ENCODE assay signal across 22 cellular contexts in genomic region chr21:32795376-32795775, GRCh38. TPM values are rescaled to one million over a fixed set of nuclear protein-coding genes. Genes with fewer than 3 reads are reported as not detected.
A peak's percentile ranks its signal among the peaks of the same experiment; 100 is the strongest.
DNase-seq lines count a peak whose midpoint lies in the region; ATAC-seq and TF ChIP-seq lines count a peak whose summit lies in the region.
"Had no signal": no experiment of that assay in that cellular context is flagged by ENCODE, and none has a peak within 500 bp of the region (broad histone marks: within the 10 kb centered on the region; RNA-seq: fewer than 3 reads in every experiment).

No MANE protein-coding gene starts in this region.

- H2AK5ac ChIP-seq in mesendoderm (ENCODE audit: low read length): no peak overlapping the region

- H3K4me2 ChIP-seq in mesendoderm (ENCODE audit: low read length): no peak overlapping the region
- H3K4me2 ChIP-seq: GM23338 had no signal

- H3K9ac ChIP-seq in mesendoderm (ENCODE audit: low read length): no peak overlapping the region

- peak overlapping the region; percentile 7 for H3K56ac ChIP-seq in mesendoderm (ENCODE audit: low read length)

- no peaks in the 10 kb centered on the region for H3K79me2 ChIP-seq in mesendoderm (ENCODE audit: control insufficient read depth, insufficient read depth, low read length)

- no peak overlapping the region for H2BK120ac ChIP-seq in mesendoderm (ENCODE audit: low read depth, low read length)

- no peak for DNase-seq in Right ventricle myocardium superior
- DNase-seq in cardiac septum (ENCODE audit: low spot score): no peak
- DNase-seq in dorsolateral prefrontal cortex: no peak
- DNase-seq in mesendoderm: no peak
- DNase-seq in GF-D8 (lab: John Stamatoyannopoulos, UW): no peak
- no peak for DNase-seq in COR-L47 (lab: John Stamatoyannopoulos, UW)
- DNase-seq: DMS53, GDM1, KBM-7, MM.1S, NCI-H1048, NCI-H1417 treated with DMSO at 0.1 percent for 48 hours, NCI-H187 treated with DMSO at 0.1 percent for 48 hours, NCI-H2107, NCI-H510A, NCI-H748 treated with DMSO at 0.1 percent for 48 hours, SJCRH30 had no signal

- no CpG with 5 or more reads among the region's 2 CpGs for WGBS in mesendoderm (ENCODE audit: extremely low coverage, insufficient coverage, low lambda C conversion rate)

- no peaks in the 10 kb centered on the region for H3K4me1 ChIP-seq in mesendoderm (ENCODE audit: control insufficient read depth, low read depth, low read length)
- H3K4me1 ChIP-seq: SJCRH30 had no signal

- no peak overlapping the region for H2BK5ac ChIP-seq in mesendoderm (ENCODE audit: low read length)

- no peak overlapping the region for H4K8ac ChIP-seq in mesendoderm (ENCODE audit: low read depth, low read length)

- H3K27me3 ChIP-seq in dorsolateral prefrontal cortex: no peaks in the 10 kb centered on the region
- no peaks in the 10 kb centered on the region for H3K27me3 ChIP-seq in mesendoderm (ENCODE audit: insufficient read depth, low read length, poor library complexity)

- no peak overlapping the region for H4K5ac ChIP-seq in mesendoderm (ENCODE audit: low read length)

- no peaks in the 10 kb centered on the region for H3K36me3 ChIP-seq in mesendoderm (ENCODE audit: control insufficient read depth, insufficient read depth, low read length)
- H3K36me3 ChIP-seq: HAP-1, SJCRH30 had no signal

- ATAC-seq in Right ventricle myocardium superior (ENCODE audit: poor library complexity): peak; percentile 51
- ATAC-seq in HG02642 (IDR thresholded peaks at IDR 0.05; ENCODE audit: poor library complexity, unreplicated experiment): no peak
- ATAC-seq: GM23338 had no signal

- no peaks in the 10 kb centered on the region for H3K79me1 ChIP-seq in mesendoderm (ENCODE audit: low read length)

- no peak overlapping the region for H3K23ac ChIP-seq in mesendoderm (ENCODE audit: low read length)

- TF ChIP-seq CTCF in dorsolateral prefrontal cortex (IDR thresholded peaks at IDR 0.05 in 54 of 56, conservative IDR thresholded peaks at IDR 0.05 in 2 of 56; ENCODE audit: low read depth in 1 of 56, partially characterized antibody in 56 of 56): no peak

- no peak overlapping the region for H3K4ac ChIP-seq in mesendoderm (ENCODE audit: low read depth, low read length)

- no peak overlapping the region for H3K18ac ChIP-seq in mesendoderm (ENCODE audit: low read length)

- peak overlapping the region in 43 of 59 donors; percentile 6 to 83 (median 59) for H3K27ac ChIP-seq in dorsolateral prefrontal cortex
- no peak overlapping the region for H3K27ac ChIP-seq in mesendoderm (ENCODE audit: low read depth, low read length)
- H3K27ac ChIP-seq: C4-2B, RWPE1, SJCRH30 had no signal

- intact Hi-C loops in Right ventricle myocardium superior (cut with DNase I): no loop called here
- intact Hi-C loops in cardiac septum (cut with DNase I): no loop called here
- intact Hi-C loops in dorsolateral prefrontal cortex (cut with DNase I): no loop called here

- H3K4me3 ChIP-seq in dorsolateral prefrontal cortex (peak overlapping the region in 3 of 59 donors; percentile 3 to 37 (median 14)), mesendoderm (ENCODE audit: low read length) (no peak overlapping the region)
- H3K4me3 ChIP-seq: GM23338, HAP-1, SJCRH30 had no signal

- H2BK15ac ChIP-seq in mesendoderm (replicated peaks; ENCODE audit: low read depth): no peak overlapping the region

RNA-seq across cellular contexts. Expression of gene PAXBP1, which starts 23.8 kb away (rescaled TPM):
- total RNA-seq in Right ventricle myocardium superior (12.5 TPM), cardiac septum (16.4 TPM), dorsolateral prefrontal cortex (10 to 100 TPM; 34.2 to 89.7 (median 51.8) TPM)
- polyA plus RNA-seq in mesendoderm (2013, experiment 1 of 2): 37.8 TPM
- polyA plus RNA-seq in mesendoderm (2013, experiment 2 of 2): 38.3 TPM
